6 cellular contexts compared by ENCODE assay signal in genomic region chr6:157788180-157788579, GRCh38.
"Had no signal": no experiment of that assay in that cellular context is flagged by ENCODE, and none has a peak within 500 bp of the region (broad histone marks: within the 10 kb centered on the region; RNA-seq: fewer than 3 reads in every experiment).

No MANE protein-coding gene starts in this region.

- H3K9ac ChIP-seq: KMS-11 had no signal

- DNase-seq: IMR-90, KBM-7, KG1 had no signal

- FAIRE-seq: HTR-8/SVneo had no signal

- H3K4me2 ChIP-seq: KMS-11 had no signal

- H3K27ac ChIP-seq: HL-60, KMS-11 had no signal
